In the genomic region with DNA sequence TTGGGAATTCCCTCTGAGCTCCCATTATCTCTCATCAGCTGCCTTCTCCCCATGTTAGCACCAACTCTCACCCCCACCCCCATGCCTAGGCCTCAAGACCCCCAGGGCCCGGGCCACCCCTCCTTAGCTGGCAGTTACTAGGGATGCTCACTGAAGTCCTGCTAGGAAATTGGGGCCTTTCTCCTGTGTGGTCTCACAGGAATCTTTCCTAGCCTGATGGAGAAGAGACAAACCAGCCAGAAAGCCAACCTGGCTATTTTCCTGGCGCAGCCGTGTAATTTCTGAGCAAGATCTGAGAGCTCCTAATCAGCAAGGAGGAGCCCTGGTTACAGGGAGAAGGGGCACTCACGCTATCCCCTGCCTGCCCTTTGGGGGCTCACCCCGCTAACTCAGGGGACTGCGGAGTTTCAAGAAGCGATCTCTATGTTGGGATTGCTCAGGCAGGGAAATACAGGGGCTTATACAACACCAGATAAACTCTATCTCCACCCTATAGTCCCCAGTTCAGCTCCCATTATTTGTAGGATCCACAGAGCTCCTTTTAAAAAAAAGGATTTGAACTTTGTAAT, we compare ENCODE assay signal across 1 cellular context.
TF ChIP-seq lines count a peak whose summit lies in the region.

No MANE protein-coding gene starts in this region.

TF ChIP-seq in IMR-90, 13 proteins besides CTCF, POLR2A, EP300 and RAD21 (continued from another document):
- TF ChIP-seq, protein P1, sequence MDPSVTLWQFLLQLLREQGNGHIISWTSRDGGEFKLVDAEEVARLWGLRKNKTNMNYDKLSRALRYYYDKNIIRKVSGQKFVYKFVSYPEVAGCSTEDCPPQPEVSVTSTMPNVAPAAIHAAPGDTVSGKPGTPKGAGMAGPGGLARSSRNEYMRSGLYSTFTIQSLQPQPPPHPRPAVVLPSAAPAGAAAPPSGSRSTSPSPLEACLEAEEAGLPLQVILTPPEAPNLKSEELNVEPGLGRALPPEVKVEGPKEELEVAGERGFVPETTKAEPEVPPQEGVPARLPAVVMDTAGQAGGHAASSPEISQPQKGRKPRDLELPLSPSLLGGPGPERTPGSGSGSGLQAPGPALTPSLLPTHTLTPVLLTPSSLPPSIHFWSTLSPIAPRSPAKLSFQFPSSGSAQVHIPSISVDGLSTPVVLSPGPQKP (IDR thresholded peaks at IDR 0.05; ENCODE audit: borderline replicate concordance, low read depth, low read length): no peak
- TF ChIP-seq MAZ (IDR thresholded peaks at IDR 0.05; ENCODE audit: borderline replicate concordance, low read depth, low read length): no peak
- no peak for TF ChIP-seq BHLHE40 (IDR thresholded peaks at IDR 0.05; ENCODE audit: low read depth, low read length)
- TF ChIP-seq CHD1 (IDR thresholded peaks at IDR 0.05; ENCODE audit: low read depth, low read length): no peak
- no peak for TF ChIP-seq CEBPB (IDR thresholded peaks at IDR 0.05; ENCODE audit: low read depth, low read length)
- TF ChIP-seq SMC3 (IDR thresholded peaks at IDR 0.05; ENCODE audit: low read depth, low read length): no peak
- TF ChIP-seq FOS (IDR thresholded peaks at IDR 0.05; ENCODE audit: low read depth, low read length): no peak
- TF ChIP-seq, protein P2, sequence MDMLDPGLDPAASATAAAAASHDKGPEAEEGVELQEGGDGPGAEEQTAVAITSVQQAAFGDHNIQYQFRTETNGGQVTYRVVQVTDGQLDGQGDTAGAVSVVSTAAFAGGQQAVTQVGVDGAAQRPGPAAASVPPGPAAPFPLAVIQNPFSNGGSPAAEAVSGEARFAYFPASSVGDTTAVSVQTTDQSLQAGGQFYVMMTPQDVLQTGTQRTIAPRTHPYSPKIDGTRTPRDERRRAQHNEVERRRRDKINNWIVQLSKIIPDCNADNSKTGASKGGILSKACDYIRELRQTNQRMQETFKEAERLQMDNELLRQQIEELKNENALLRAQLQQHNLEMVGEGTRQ (IDR thresholded peaks at IDR 0.05; ENCODE audit: low read depth, low read length): no peak
- no peak for TF ChIP-seq MAFK (IDR thresholded peaks at IDR 0.05; ENCODE audit: low read depth, low read length)
- no peak for TF ChIP-seq RCOR1 (IDR thresholded peaks at IDR 0.05; ENCODE audit: insufficient replicate concordance, low read length)
